Comparison of ENCODE assay signal across 7 cellular contexts in genomic region chr16:66521951-66522771, GRCh38. TPM values are rescaled to one million over a fixed set of nuclear protein-coding genes. Genes with fewer than 3 reads are reported as not detected.
DNase-seq lines count a peak whose midpoint lies in the region; ATAC-seq and TF ChIP-seq lines count a peak whose summit lies in the region.

No MANE protein-coding gene starts in this region.

- peak overlapping the region; percentile 81 for H3K4me3 Mint-ChIP-seq in natural killer cell treated with Interleukin-12 subunit alpha and Interleukin-12 subunit beta and Interleukin-15 and Interleukin-18, amount 100 ng/mL, for 72 hours

- 79 to 83% methylated on average over 17 of the region's 17 CpGs for WGBS in testis, 2 donors

- no peak for TF ChIP-seq POLR2A in testis (IDR thresholded peaks at IDR 0.05)

- ATAC-seq in GM19452 (IDR thresholded peaks at IDR 0.05; ENCODE audit: unreplicated experiment): peak; percentile 60
- ATAC-seq in natural killer cell treated with Interleukin-12 subunit alpha and Interleukin-12 subunit beta and Interleukin-15 and Interleukin-18, amount 100 ng/mL, for 72 hours: peak; percentile 95

- H3K36me3 Mint-ChIP-seq in natural killer cell treated with Interleukin-12 subunit alpha and Interleukin-12 subunit beta and Interleukin-15 and Interleukin-18, amount 100 ng/mL, for 72 hours: no peaks in the 10 kb centered on the region

- H3K4me3 ChIP-seq in testis (no peak overlapping the region), H7 (ENCODE audit: insufficient read depth, low read depth, low read length) (no peak overlapping the region)

- H3K36me3 ChIP-seq in testis (ENCODE audit: low read depth, missing control alignments): no peaks in the 10 kb centered on the region
- H3K36me3 ChIP-seq in H7 (replicated peaks; ENCODE audit: control insufficient read depth, insufficient read depth, low read length): no peaks in the 10 kb centered on the region

- H3K9me3 ChIP-seq in testis: no peaks in the 10 kb centered on the region

- peak overlapping the region; percentile 98 to 100 for H3K27ac Mint-ChIP-seq in natural killer cell treated with Interleukin-12 subunit alpha and Interleukin-12 subunit beta and Interleukin-15 and Interleukin-18, amount 100 ng/mL, for 72 hours

- peaks cover 69 to 70% of the 10 kb centered on the region in 2 donors for H3K4me1 Mint-ChIP-seq in natural killer cell treated with Interleukin-12 subunit alpha and Interleukin-12 subunit beta and Interleukin-15 and Interleukin-18, amount 100 ng/mL, for 72 hours (ENCODE audit: low read depth in 2 of 2)

- intact Hi-C loops in testis (cut with DNase I; ENCODE audit: low total_unique reads): no loop called here

- H3K4me1 ChIP-seq in testis: peaks cover 38% of the 10 kb centered on the region

- H3K27me3 Mint-ChIP-seq in natural killer cell treated with Interleukin-12 subunit alpha and Interleukin-12 subunit beta and Interleukin-15 and Interleukin-18, amount 100 ng/mL, for 72 hours: no peaks in the 10 kb centered on the region

- H3K9me3 Mint-ChIP-seq in natural killer cell treated with Interleukin-12 subunit alpha and Interleukin-12 subunit beta and Interleukin-15 and Interleukin-18, amount 100 ng/mL, for 72 hours: no peaks in the 10 kb centered on the region

- TF ChIP-seq CTCF in testis (IDR thresholded peaks at IDR 0.05): no peak

- peak overlapping the region; percentile 79 for H3K27ac ChIP-seq in caudate nucleus (ENCODE audit: low read depth, low read length)
- peak overlapping the region; percentile 31 to 41 for H3K27ac ChIP-seq in testis

- H3K27me3 ChIP-seq in testis: no peaks in the 10 kb centered on the region
- H3K27me3 ChIP-seq in H7 (ENCODE audit: control insufficient read depth, insufficient read depth, low read length): no peaks in the 10 kb centered on the region

- DNase-seq in HK-2 (ENCODE audit: unreplicated experiment): peak; percentile 97
- peak; percentile 75 for DNase-seq in activated CD4-positive, CD25-positive, alpha-beta regulatory T cell treated with anti-CD3 and anti-CD28 coated beads, Interleukin-2, amount 50 U/mL, for 16 hours (ENCODE audit: low read depth, low spot score)
- DNase-seq in caudate nucleus (lab: John Stamatoyannopoulos, UW): peak in 2 of 61 donors; percentile 29 to 43
- peak; percentile 96 for DNase-seq in natural killer cell treated with Interleukin-12 subunit alpha and Interleukin-12 subunit beta and Interleukin-15 and Interleukin-18, amount 100 ng/mL, for 72 hours (ENCODE audit: low spot score)
- peak; percentile 36 for DNase-seq in testis
- no peak for DNase-seq in H7

RNA-seq across cellular contexts. Expression of gene TK2, which starts 27.8 kb away (rescaled TPM):
- total RNA-seq in natural killer cell treated with Interleukin-12 subunit alpha and Interleukin-12 subunit beta and Interleukin-15 and Interleukin-18, amount 100 ng/mL, for 72 hours: 1 to 10 TPM; 5.9 to 6.3 TPM
- total RNA-seq in testis: 10 to 100 TPM; 51.7 to 66.8 TPM
- 73.4 TPM for polyA plus RNA-seq in testis (ENCODE audit: insufficient read depth, low read depth, low replicate concordance)
- total RNA-seq in H7 (2014; rRNA removed; shearing (Covaris generic)): 7.9 and 10.1 TPM in 2 replicates

RNA-seq across cellular contexts. Expression of gene CKLF, which starts 30.2 kb away (rescaled TPM):
- 10 to 100 TPM; 71.2 to 78.6 TPM for total RNA-seq in natural killer cell treated with Interleukin-12 subunit alpha and Interleukin-12 subunit beta and Interleukin-15 and Interleukin-18, amount 100 ng/mL, for 72 hours
- 10 to 100 TPM; 49.5 to 71.5 TPM for total RNA-seq in testis
- polyA plus RNA-seq in testis (ENCODE audit: insufficient read depth, low read depth, low replicate concordance): 128 TPM
- total RNA-seq in H7 (2014; rRNA removed; shearing (Covaris generic)): 34.7 and 35.0 TPM in 2 replicates

RNA-seq across cellular contexts. Expression of gene CMTM1, which starts 44.1 kb away (rescaled TPM):
- total RNA-seq in natural killer cell treated with Interleukin-12 subunit alpha and Interleukin-12 subunit beta and Interleukin-15 and Interleukin-18, amount 100 ng/mL, for 72 hours: 10 to 100 TPM in 1 of 2 donors, 1 to 10 TPM in 1; 7.2 to 11.6 TPM
- 10 to 100 TPM; 24.0 to 47.5 TPM for total RNA-seq in testis
- 103 TPM for polyA plus RNA-seq in testis (ENCODE audit: insufficient read depth, low read depth, low replicate concordance)
- 1.4 and 2.1 TPM in 2 replicates for total RNA-seq in H7 (2014; rRNA removed; shearing (Covaris generic))

RNA-seq across cellular contexts. Expression of gene CMTM2, which starts 57.1 kb away (rescaled TPM):
- under 1 TPM; 0.45 to 0.67 TPM for total RNA-seq in natural killer cell treated with Interleukin-12 subunit alpha and Interleukin-12 subunit beta and Interleukin-15 and Interleukin-18, amount 100 ng/mL, for 72 hours
- total RNA-seq in testis: 100 to 1,000 TPM; 307 to 454 TPM
- 1,249 TPM for polyA plus RNA-seq in testis (ENCODE audit: insufficient read depth, low read depth, low replicate concordance)
- total RNA-seq in H7 (2014; rRNA removed; shearing (Covaris generic)): 0.48 TPM in 1 of 2 replicates, not detected in the other
